8 cellular contexts compared by ENCODE assay signal in the genomic region with DNA sequence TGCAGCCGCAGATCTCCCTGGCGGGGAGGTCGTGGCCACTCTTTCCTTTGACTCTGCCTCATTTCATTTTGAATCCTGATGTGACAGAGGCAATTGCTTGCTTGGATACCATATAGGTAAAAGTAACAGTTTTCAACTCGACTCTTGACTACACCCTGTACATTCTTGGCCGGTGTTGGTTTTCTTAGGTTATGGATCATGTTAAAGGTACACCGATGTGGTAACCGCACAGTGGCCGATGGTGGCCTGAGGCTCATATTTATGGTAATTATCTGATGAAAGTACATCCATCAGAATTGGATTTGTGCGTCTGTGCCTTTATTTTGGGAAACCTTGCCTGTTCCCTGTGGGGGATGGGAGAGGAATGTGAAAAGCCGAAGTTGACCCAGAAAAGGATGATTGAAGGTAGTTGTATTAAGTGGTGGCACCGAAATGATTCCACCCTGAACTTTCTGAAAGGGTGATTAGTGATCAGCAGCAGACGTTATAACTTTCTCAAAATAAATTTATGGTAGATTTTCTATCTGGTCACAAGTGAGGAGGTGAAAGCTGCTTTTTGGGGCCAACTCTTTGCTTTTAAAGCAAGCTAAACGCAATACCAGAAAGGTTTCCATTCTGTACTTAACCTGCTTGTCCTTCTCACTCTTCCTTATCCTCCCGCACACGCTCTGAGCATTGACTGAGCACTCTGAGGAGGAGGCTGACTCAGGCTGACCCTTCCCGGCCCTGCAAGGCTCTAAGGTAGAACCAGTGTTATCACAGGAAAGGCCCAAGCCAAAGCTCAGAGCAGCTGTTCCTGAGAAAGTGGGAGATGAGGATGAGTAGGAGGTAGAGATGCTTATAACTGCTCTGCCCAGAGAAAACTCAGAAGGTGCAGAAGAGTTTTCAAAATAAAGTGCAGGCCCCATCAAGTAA. TPM values are rescaled to one million over a fixed set of nuclear protein-coding genes. Genes with fewer than 3 reads are reported as not detected.
A peak's percentile ranks its signal among the peaks of the same experiment; 100 is the strongest.
DNase-seq lines count a peak whose midpoint lies in the region; ATAC-seq and TF ChIP-seq lines count a peak whose summit lies in the region.

No MANE protein-coding gene starts in this region.

- H3K4me3 Mint-ChIP-seq in osteocyte (ENCODE audit: unreplicated experiment): peak overlapping the region; percentile 80

- 39 to 45% methylated on average over 16 of the region's 16 CpGs for WGBS in esophagus, 2 donors

- H3K27me3 Mint-ChIP-seq in osteocyte (ENCODE audit: unreplicated experiment): no peaks in the 10 kb centered on the region

- H3K27ac ChIP-seq in esophagus (ENCODE audit: low read depth in 2 of 2, low read length in 1 of 2): peak overlapping the region; percentile 94 to 95

- H3K4me1 ChIP-seq in esophagus (ENCODE audit: control insufficient read depth in 2 of 2, insufficient read depth in 2 of 2, low read length in 1 of 2): peaks cover 3 to 10% of the 10 kb centered on the region in 2 donors

- ATAC-seq in HG02759 (IDR thresholded peaks at IDR 0.05; ENCODE audit: unreplicated experiment) (no peak), HG02642 (IDR thresholded peaks at IDR 0.05; ENCODE audit: poor library complexity, unreplicated experiment) (no peak)

- DNase-seq in NCI-H146 (lab: John Stamatoyannopoulos, UW) (peak; percentile 59), NCI-H146 treated with DMSO at 0.1 percent for 48 hours (lab: John Stamatoyannopoulos, UW; ENCODE audit: unreplicated experiment) (no peak), SHP77 treated with DMSO at 0.1 percent for 48 hours (lab: John Stamatoyannopoulos, UW) (peak; percentile 21), osteocyte (ENCODE audit: extremely low spot score, unreplicated experiment) (no peak), HPDE6-E6E7 (ENCODE audit: extremely low spot score) (no peak)

- H3K27me3 ChIP-seq in esophagus (ENCODE audit: control insufficient read depth in 1 of 2, insufficient read depth in 2 of 2, low read length in 2 of 2): no peaks in the 10 kb centered on the region

- peak overlapping the region; percentile 87 to 100 for H3K4me3 ChIP-seq in esophagus (ENCODE audit: low read depth in 1 of 2, low read length in 2 of 2)

- H3K27ac Mint-ChIP-seq in osteocyte (ENCODE audit: unreplicated experiment): peak overlapping the region; percentile 90

- TF ChIP-seq CTCF in osteocyte (IDR thresholded peaks at IDR 0.05): no peak

- H3K9me3 ChIP-seq in esophagus (ENCODE audit: control insufficient read depth in 2 of 2, insufficient read depth in 1 of 2, low read depth in 1 of 2, low read length in 1 of 2): no peaks in the 10 kb centered on the region

- peaks cover 4% of the 10 kb centered on the region for H3K36me3 Mint-ChIP-seq in osteocyte (ENCODE audit: unreplicated experiment)

- H3K9me3 Mint-ChIP-seq in osteocyte (ENCODE audit: unreplicated experiment): no peaks in the 10 kb centered on the region

- no peaks in the 10 kb centered on the region for H3K36me3 ChIP-seq in esophagus (ENCODE audit: control insufficient read depth in 2 of 2, insufficient read depth in 2 of 2, low read length in 1 of 2)

- peaks cover 36% of the 10 kb centered on the region for H3K4me1 Mint-ChIP-seq in osteocyte (ENCODE audit: unreplicated experiment)

RNA-seq across cellular contexts. Expression of gene B3GNT5, which starts 2.0 kb away (rescaled TPM):
- 10 to 100 TPM; 19.8 to 21.6 TPM for polyA plus RNA-seq in esophagus
- total RNA-seq in osteocyte: 20.6 and 24.3 TPM in 2 replicates

Comparison
In these comparisons a context has a peak if more than half of its experiments do, and no peak if none do; other contexts are left out.
1. DNase-seq: peak in NCI-H146 (single experiment) and SHP77 treated with DMSO at 0.1 percent for 48 hours (single experiment); none in NCI-H146 treated with DMSO at 0.1 percent for 48 hours (single experiment), osteocyte (single experiment) and HPDE6-E6E7 (single experiment).